8 cellular contexts compared by ENCODE assay signal in the genomic region with DNA sequence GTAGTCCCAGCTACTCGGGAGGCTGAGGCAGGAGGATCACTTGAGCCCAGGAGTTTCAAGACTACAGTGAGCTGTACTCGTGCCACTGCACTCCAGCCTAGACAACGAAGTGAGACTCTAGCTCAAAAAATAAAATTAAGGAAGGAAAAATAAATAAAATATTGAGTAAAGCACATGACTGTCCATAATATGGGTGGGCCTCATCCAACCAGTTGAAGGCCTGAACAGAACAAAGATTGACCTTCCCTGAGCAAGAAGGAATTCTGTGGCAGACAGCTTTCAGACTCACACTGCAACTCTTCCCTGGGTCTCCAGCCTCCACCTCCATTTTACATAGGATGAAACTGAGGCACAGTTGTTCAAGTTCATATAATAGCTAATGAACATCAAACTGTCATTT.
"Had no signal": no experiment of that assay in that cellular context is flagged by ENCODE, and none has a peak within 500 bp of the region (broad histone marks: within the 10 kb centered on the region; RNA-seq: fewer than 3 reads in every experiment).

No MANE protein-coding gene starts in this region.

- ATAC-seq: GM12878 had no signal

- FAIRE-seq: G401.6, GM12878, GM12891, GM12892, GM18507, GM19239 had no signal

- H3K4me3 ChIP-seq: GM12878 had no signal

- DNase-seq: GDM1, GF-D8 had no signal
